In genomic region chr2:38704664-38705063, GRCh38 we compare ENCODE assay signal across 17 cellular contexts.
"Had no signal": no experiment of that assay in that cellular context is flagged by ENCODE, and none has a peak within 500 bp of the region (broad histone marks: within the 10 kb centered on the region; RNA-seq: fewer than 3 reads in every experiment).

No MANE protein-coding gene starts in this region.

- H3K4me3 Mint-ChIP-seq: activated B cell treated with CpG ODN at 0.5 μM for 24 hours; activated naive CD8-positive, alpha-beta T cell; activated T-cell treated with anti-CD3 and anti-CD28 coated beads, Interleukin-2, amount 50 U/mL, for 72 hours; naive thymus-derived CD8-positive, alpha-beta T cell; stimulated activated effector memory CD8-positive, alpha-beta T cell treated with anti-CD3 and anti-CD28 coated beads, Interleukin-12 subunit alpha, Interleukin-12 subunit beta, amount 100 ng/mL, for 72 hours had no signal

- H3K27ac Mint-ChIP-seq: activated B cell treated with CpG ODN at 0.5 μM for 24 hours; activated naive CD8-positive, alpha-beta T cell had no signal

- H3K27ac ChIP-seq: ovary, right lobe of liver, stomach, thoracic aorta, upper lobe of left lung had no signal

- H3K4me3 ChIP-seq: ovary, right lobe of liver, stomach, thoracic aorta, upper lobe of left lung had no signal

- H3K4me1 ChIP-seq: upper lobe of left lung had no signal

- ATAC-seq: activated T-cell treated with anti-CD3 and anti-CD28 coated beads, Interleukin-2, amount 50 U/mL, for 72 hours; esophagus mucosa; naive thymus-derived CD8-positive, alpha-beta T cell; right lobe of liver; stimulated activated effector memory CD8-positive, alpha-beta T cell treated with anti-CD3 and anti-CD28 coated beads, Interleukin-12 subunit alpha, Interleukin-12 subunit beta, amount 100 ng/mL, for 72 hours had no signal

- H3K27me3 Mint-ChIP-seq: activated B cell treated with CpG ODN at 0.5 μM for 24 hours; activated naive CD8-positive, alpha-beta T cell; naive thymus-derived CD8-positive, alpha-beta T cell had no signal

- H3K9me3 Mint-ChIP-seq: activated B cell treated with CpG ODN at 0.5 μM for 24 hours; activated T-cell treated with anti-CD3 and anti-CD28 coated beads, Interleukin-2, amount 50 U/mL, for 72 hours; stimulated activated effector memory CD8-positive, alpha-beta T cell treated with anti-CD3 and anti-CD28 coated beads, Interleukin-12 subunit alpha, Interleukin-12 subunit beta, amount 100 ng/mL, for 72 hours had no signal

- H3K27me3 ChIP-seq: ovary, right lobe of liver, stomach, upper lobe of left lung had no signal

- H3K36me3 ChIP-seq: ovary, thoracic aorta, upper lobe of left lung had no signal

- H3K9me3 ChIP-seq: ovary, right lobe of liver, stomach, thoracic aorta, upper lobe of left lung had no signal

- DNase-seq: activated B cell treated with CpG ODN at 0.5 μM for 24 hours; activated CD4-positive, alpha-beta T cell treated with anti-CD3 and anti-CD28 coated beads for 4 hours; activated gamma-delta T cell; activated T-cell treated with anti-CD3 and anti-CD28 coated beads, Interleukin-2, amount 50 U/mL, for 72 hours; effector CD4-positive, alpha-beta T cell; mesenchymal stem cell; naive thymus-derived CD8-positive, alpha-beta T cell; ovary; right lobe of liver; small intestine; stimulated activated CD4-positive, alpha-beta T cell treated with anti-CD3 and anti-CD28 coated beads, Interleukin-4, amount 100 ng/mL, for 24 hours; stomach; upper lobe of left lung had no signal
